Comparison of ENCODE assay signal across 1 cellular context in genomic region chr14:22599349-22599748, GRCh38.
TF ChIP-seq lines count a peak whose summit lies in the region.

No MANE protein-coding gene starts in this region.

TF ChIP-seq in K562, 482 proteins besides CTCF, POLR2A, EP300 and RAD21:
- no peak for TF ChIP-seq ZNF3 (CRISPR knock-in tag; IDR thresholded peaks at IDR 0.05)
- TF ChIP-seq MEIS2 (IDR thresholded peaks at IDR 0.05; ENCODE audit: partially characterized antibody): no peak
- no peak for TF ChIP-seq TCF7L2 (IDR thresholded peaks at IDR 0.05; ENCODE audit: low read depth, low read length)
- TF ChIP-seq FUS (optimal IDR thresholded peaks at IDR 0.05; ENCODE audit: low read depth, low read length): no peak
- TF ChIP-seq BRD9 (IDR thresholded peaks at IDR 0.05; ENCODE audit: low read depth, partially characterized antibody): no peak
- no peak for TF ChIP-seq FOXJ3 (CRISPR knock-in tag; IDR thresholded peaks at IDR 0.05)
- no peak for TF ChIP-seq HINFP (tag; conservative IDR thresholded peaks at IDR 0.05; ENCODE audit: low read depth)
- TF ChIP-seq CEBPZ (IDR thresholded peaks at IDR 0.05; ENCODE audit: borderline replicate concordance, low read depth, low read length): no peak
